In the genomic region with DNA sequence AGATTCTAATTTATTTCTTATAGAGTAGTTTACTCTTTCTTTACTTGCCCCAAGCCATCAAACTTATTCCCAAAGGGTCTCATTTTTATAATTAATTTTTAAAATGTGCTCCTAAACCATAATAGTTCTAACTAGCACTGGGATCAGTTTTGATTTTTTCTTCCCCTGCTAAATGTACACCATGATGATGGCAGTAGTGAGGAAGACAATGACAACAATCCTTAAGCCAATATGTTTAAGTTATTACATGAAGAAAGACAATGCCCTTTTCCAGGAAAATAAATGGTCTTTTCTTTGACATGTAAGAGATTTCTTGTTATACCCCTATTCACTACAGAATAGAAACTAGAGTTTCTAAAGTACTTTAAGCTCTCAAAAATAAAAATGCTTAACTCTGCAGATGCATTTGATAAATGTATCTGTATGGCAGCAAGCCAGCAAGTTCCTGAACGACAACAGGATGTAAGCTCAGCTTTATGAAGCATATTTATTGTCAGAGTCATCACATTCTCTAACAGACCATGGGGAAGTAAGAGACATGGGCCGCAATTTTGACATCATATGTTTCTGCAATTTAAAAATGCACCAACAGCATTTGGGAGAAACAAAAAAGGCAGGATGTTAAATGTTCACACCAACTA, we compare ENCODE assay signal across 8 cellular contexts. TPM values are rescaled to one million over a fixed set of nuclear protein-coding genes. Genes with fewer than 3 reads are reported as not detected.
DNase-seq lines count a peak whose midpoint lies in the region; ATAC-seq and TF ChIP-seq lines count a peak whose summit lies in the region.

No MANE protein-coding gene starts in this region.

- no peak overlapping the region for H3K27ac ChIP-seq in upper lobe of right lung

- no peaks in the 10 kb centered on the region for H3K27me3 ChIP-seq in upper lobe of right lung

- H3K4me1 ChIP-seq in upper lobe of right lung = peaks cover 5% of the 10 kb centered on the region

- no peak for DNase-seq in Right ventricle myocardium inferior (ENCODE audit: missing footprints)
- DNase-seq in cardiac septum (ENCODE audit: low spot score) = no peak
- peak; percentile 41 for DNase-seq in SW480 (ENCODE audit: low spot score)
- peak; percentile 81 for DNase-seq in glomerular endothelial cell (ENCODE audit: extremely low read depth, low read depth, low spot score)
- no peak for DNase-seq in upper lobe of right lung
- DNase-seq in globus pallidus (ENCODE audit: low spot score) = no peak
- DNase-seq in NCI-H1694 treated with DMSO at 0.1 percent for 48 hours (lab: John Stamatoyannopoulos, UW) = no peak

- ATAC-seq in Right ventricle myocardium inferior (peak; percentile 59), upper lobe of right lung (peak; percentile 47), GM18870 (IDR thresholded peaks at IDR 0.05; ENCODE audit: unreplicated experiment) (no peak)

- intact Hi-C loops in Right ventricle myocardium inferior (cut with DNase I) (no loop called here), cardiac septum (cut with DNase I) (no loop called here), upper lobe of right lung (cut with DNase I) (no loop called here)

- TF ChIP-seq CTCF in upper lobe of right lung (IDR thresholded peaks at IDR 0.05) = no peak

- no peak overlapping the region for H3K4me3 ChIP-seq in upper lobe of right lung

- no peaks in the 10 kb centered on the region for H3K36me3 ChIP-seq in upper lobe of right lung

- H3K9me3 ChIP-seq in upper lobe of right lung = peaks cover 1% of the 10 kb centered on the region

RNA-seq across cellular contexts. Expression of gene SNX6, which starts 36.0 kb away (rescaled TPM):
- total RNA-seq in Right ventricle myocardium inferior = 66.4 TPM
- total RNA-seq in cardiac septum = 59.5 TPM
- 161 and 256 TPM in 2 replicates for total RNA-seq in glomerular endothelial cell
- 64.9 TPM for total RNA-seq in upper lobe of right lung

RNA-seq across cellular contexts. Expression of gene CFL2, which starts 48.5 kb away (rescaled TPM):
- total RNA-seq in Right ventricle myocardium inferior (547 TPM), cardiac septum (673 TPM), glomerular endothelial cell (69.6 and 74.9 TPM in 2 replicates), upper lobe of right lung (56.5 TPM)

Comparison
In these comparisons a context has a peak if more than half of its experiments do, and no peak if none do; other contexts are left out.
1. DNase-seq: peak in SW480 (single experiment) and glomerular endothelial cell (single experiment); none in Right ventricle myocardium inferior (single experiment), cardiac septum (single experiment), upper lobe of right lung (single experiment), globus pallidus (single experiment) and NCI-H1694 treated with DMSO at 0.1 percent for 48 hours (single experiment).